In genomic region chr2:223084873-223085272, GRCh38 we compare ENCODE assay signal across 13 cellular contexts. TPM values are rescaled to one million over a fixed set of nuclear protein-coding genes. Genes with fewer than 3 reads are reported as not detected.
DNase-seq lines count a peak whose midpoint lies in the region; TF ChIP-seq lines count a peak whose summit lies in the region.
"Had no signal": no experiment of that assay in that cellular context is flagged by ENCODE, and none has a peak within 500 bp of the region (broad histone marks: within the 10 kb centered on the region; RNA-seq: fewer than 3 reads in every experiment).

No MANE protein-coding gene starts in this region.

- H3K4me1 ChIP-seq in neuron (ENCODE audit: insufficient read depth, low read length) = peaks cover 19% of the 10 kb centered on the region
- H3K4me1 ChIP-seq: esophagus squamous epithelium, testis had no signal

- H3K9me3 Mint-ChIP-seq in activated T-helper 2 cell treated with anti-CD3 and anti-CD28 coated beads, Interferon-gamma antibody, Interleukin-2, Interleukin-4, amounts not matched to agents 10 μg/mL and 5 μg/mL and 100 μg/mL, durations not matched to agents 14 hours and 24 hours and 36 hours = no peaks in the 10 kb centered on the region
- H3K9me3 Mint-ChIP-seq: activated naive CD4-positive, alpha-beta T cell treated with anti-CD3 and anti-CD28 coated beads, Interleukin-2, amount 50 U/mL, for 72 hours had no signal

- H2AFZ ChIP-seq in neuron (ENCODE audit: low read depth, low read length) = peak overlapping the region; percentile 70

- no peak overlapping the region for H3K4me3 Mint-ChIP-seq in activated T-helper 2 cell treated with anti-CD3 and anti-CD28 coated beads, Interferon-gamma antibody, Interleukin-2, Interleukin-4, amounts not matched to agents 10 μg/mL and 5 μg/mL and 100 μg/mL, durations not matched to agents 14 hours and 24 hours and 36 hours (ENCODE audit: low read depth)

- in situ Hi-C loops in astrocyte of the spinal cord (cut with HindIII; ENCODE audit: low sequenced_read_pairs) = no loop called here

- no peaks in the 10 kb centered on the region for H3K36me3 Mint-ChIP-seq in activated T-helper 2 cell treated with anti-CD3 and anti-CD28 coated beads, Interferon-gamma antibody, Interleukin-2, Interleukin-4, amounts not matched to agents 10 μg/mL and 5 μg/mL and 100 μg/mL, durations not matched to agents 14 hours and 24 hours and 36 hours (ENCODE audit: low read depth)
- H3K36me3 Mint-ChIP-seq: activated naive CD4-positive, alpha-beta T cell treated with anti-CD3 and anti-CD28 coated beads, Interleukin-2, amount 50 U/mL, for 72 hours had no signal

- H3K36me3 ChIP-seq in MG63 (no peaks in the 10 kb centered on the region), neuron (ENCODE audit: insufficient read depth, low read length) (no peaks in the 10 kb centered on the region)
- H3K36me3 ChIP-seq: esophagus squamous epithelium had no signal

- peak; percentile 59 for DNase-seq in EH (ENCODE audit: low read depth)
- peak; percentile 9 for DNase-seq in MG63
- DNase-seq in astrocyte of the spinal cord (ENCODE audit: low read depth, low spot score) = peak; percentile 39
- DNase-seq in SW480 (ENCODE audit: low spot score) = no peak
- DNase-seq in hepatic stellate cell (ENCODE audit: low spot score) = no peak
- no peak for DNase-seq in GF-D8 (lab: John Stamatoyannopoulos, UW)
- DNase-seq in activated T-helper 2 cell treated with anti-CD3 and anti-CD28 coated beads, Interferon-gamma antibody, Interleukin-2, Interleukin-4, amounts not matched to agents 10 μg/mL and 5 μg/mL and 100 μg/mL, durations not matched to agents 14 hours and 24 hours and 36 hours (ENCODE audit: low spot score) = no peak
- DNase-seq: esophagus squamous epithelium, testis had no signal

- no peaks in the 10 kb centered on the region for H3K4me1 Mint-ChIP-seq in activated T-helper 2 cell treated with anti-CD3 and anti-CD28 coated beads, Interferon-gamma antibody, Interleukin-2, Interleukin-4, amounts not matched to agents 10 μg/mL and 5 μg/mL and 100 μg/mL, durations not matched to agents 14 hours and 24 hours and 36 hours (ENCODE audit: low read depth)

- H3K9me3 ChIP-seq in MG63 = no peaks in the 10 kb centered on the region
- no peaks in the 10 kb centered on the region for H3K9me3 ChIP-seq in neuron (ENCODE audit: low read length)
- H3K9me3 ChIP-seq: esophagus squamous epithelium, testis had no signal

- H3K27me3 ChIP-seq in MG63 = no peaks in the 10 kb centered on the region
- no peaks in the 10 kb centered on the region for H3K27me3 ChIP-seq in neuron (ENCODE audit: insufficient read depth, low read length)
- H3K27me3 ChIP-seq: esophagus squamous epithelium, testis had no signal

- intact Hi-C loops in activated T-helper 2 cell treated with anti-CD3 and anti-CD28 coated beads, Interferon-gamma antibody, Interleukin-2, Interleukin-4, amounts not matched to agents 10 μg/mL and 5 μg/mL and 100 μg/mL, durations not matched to agents 14 hours and 24 hours and 36 hours (cut with micrococcal nuclease) = no loop called here

- TF ChIP-seq CTCF in astrocyte of the spinal cord (IDR thresholded peaks at IDR 0.05; ENCODE audit: low read depth, low read length) = no peak

- no peak overlapping the region for H3K4me3 ChIP-seq in MG63
- no peak overlapping the region for H3K4me3 ChIP-seq in astrocyte of the spinal cord (ENCODE audit: low read depth, low read length)
- H3K4me3 ChIP-seq in neuron (ENCODE audit: low read length) = no peak overlapping the region
- H3K4me3 ChIP-seq: esophagus squamous epithelium, skin epidermis, testis had no signal

- no peak overlapping the region for H3K27ac Mint-ChIP-seq in activated T-helper 2 cell treated with anti-CD3 and anti-CD28 coated beads, Interferon-gamma antibody, Interleukin-2, Interleukin-4, amounts not matched to agents 10 μg/mL and 5 μg/mL and 100 μg/mL, durations not matched to agents 14 hours and 24 hours and 36 hours
- H3K27ac Mint-ChIP-seq: activated naive CD4-positive, alpha-beta T cell treated with anti-CD3 and anti-CD28 coated beads, Interleukin-2, amount 50 U/mL, for 72 hours had no signal

- no peaks in the 10 kb centered on the region for H3K27me3 Mint-ChIP-seq in activated T-helper 2 cell treated with anti-CD3 and anti-CD28 coated beads, Interferon-gamma antibody, Interleukin-2, Interleukin-4, amounts not matched to agents 10 μg/mL and 5 μg/mL and 100 μg/mL, durations not matched to agents 14 hours and 24 hours and 36 hours (ENCODE audit: low read depth)

RNA-seq across cellular contexts. Expression of gene KCNE4, which starts 32.9 kb away (rescaled TPM):
- total RNA-seq in MG63 (2014; rRNA removed; shearing (Covaris generic); ENCODE audit: low replicate concordance) = 0.30 and 0.69 TPM in 2 replicates
- total RNA-seq in activated T-helper 2 cell treated with anti-CD3 and anti-CD28 coated beads, Interferon-gamma antibody, Interleukin-2, Interleukin-4, amounts not matched to agents 10 μg/mL and 5 μg/mL and 100 μg/mL, durations not matched to agents 14 hours and 24 hours and 36 hours = not detected in 2 replicates
- total RNA-seq: activated CD8-positive, alpha-beta memory T cell treated with anti-CD3 and anti-CD28 coated beads for 36 hours; activated naive CD4-positive, alpha-beta T cell treated with anti-CD3 and anti-CD28 coated beads, Interleukin-2, amount 50 U/mL, for 72 hours had no signal

Comparison
In these comparisons a context has a peak if more than half of its experiments do, and no peak if none do; other contexts are left out.
1. DNase-seq: peak in EH (single experiment), MG63 (single experiment) and astrocyte of the spinal cord (single experiment); none in SW480 (single experiment), hepatic stellate cell (single experiment), GF-D8 (single experiment) and activated T-helper 2 cell treated with anti-CD3 and anti-CD28 coated beads, Interferon-gamma antibody, Interleukin-2, Interleukin-4, amounts not matched to agents 10 μg/mL and 5 μg/mL and 100 μg/mL, durations not matched to agents 14 hours and 24 hours and 36 hours (single experiment).